In genomic region chr21:21003701-21004100, GRCh38 we compare ENCODE assay signal across 1 cellular context.
A peak's percentile ranks its signal among the peaks of the same experiment; 100 is the strongest.
TF ChIP-seq lines count a peak whose summit lies in the region.

No MANE protein-coding gene starts in this region.

TF ChIP-seq in K562, 482 proteins besides CTCF, POLR2A, EP300 and RAD21 (continued from another document):
- TF ChIP-seq SMC3 (conservative IDR thresholded peaks at IDR 0.05; ENCODE audit: insufficient read depth, low read depth, low read length) (peak; percentile 57), PHF20 (IDR thresholded peaks at IDR 0.05; ENCODE audit: partially characterized antibody) (peak; percentile 22), CEBPB (tag; IDR thresholded peaks at IDR 0.05) (peak; percentile 92), CEBPG (CRISPR knock-in tag; IDR thresholded peaks at IDR 0.05) (peak; percentile 74), CEBPG (tag; conservative IDR thresholded peaks at IDR 0.05 in 1 of 2, IDR thresholded peaks at IDR 0.05 in 1 of 2) (peak; percentile 75 to 84), KHSRP (IDR thresholded peaks at IDR 0.05) (no peak), JUND (IDR thresholded peaks at IDR 0.05; ENCODE audit: borderline replicate concordance, low read depth, low read length) (peak; percentile 48; the same call in 1 of the 2 replicates), JUND (tag; IDR thresholded peaks at IDR 0.05; ENCODE audit: borderline replicate concordance, low read depth, low read length) (no peak), ATF3 (IDR thresholded peaks at IDR 0.05) (peak; percentile 92), ATF3 (CRISPR knock-in tag; conservative IDR thresholded peaks at IDR 0.05) (no peak; the same call in 1 of the 2 replicates), ARID3A (IDR thresholded peaks at IDR 0.05; ENCODE audit: borderline replicate concordance, low read depth, low read length) (peak; percentile 29; the same call in 1 of the 2 replicates), THRB (CRISPR knock-in tag; conservative IDR thresholded peaks at IDR 0.05) (no peak), CREM (IDR thresholded peaks at IDR 0.05; ENCODE audit: low read depth) (0 out of 2 replicates have a peak, but pooled peaks have one; percentile 6), PURB (CRISPR knock-in tag; IDR thresholded peaks at IDR 0.05; ENCODE audit: low read depth) (no peak), DEAF1 (CRISPR knock-in tag; IDR thresholded peaks at IDR 0.05) (peak; percentile 62), CC2D1A (IDR thresholded peaks at IDR 0.05) (peak; percentile 73; the same call in 1 of the 2 replicates), ILF3 (IDR thresholded peaks at IDR 0.05; ENCODE audit: borderline replicate concordance) (no peak), ARNT (IDR thresholded peaks at IDR 0.05) (peak in 1 of 2 experiments; percentile 44; a peak in 1 of 4 replicates), CBX3 (IDR thresholded peaks at IDR 0.05; ENCODE audit: borderline replicate concordance in 1 of 2, low read length in 2 of 2) (peak in 1 of 2 experiments; percentile 74; a peak in 1 of 3 replicates), SETDB1 (IDR thresholded peaks at IDR 0.05; ENCODE audit: low read length) (no peak), CBX1 (IDR thresholded peaks at IDR 0.05; ENCODE audit: low read depth) (peak; percentile 89; the same call in 1 of the 2 replicates), FOS (IDR thresholded peaks at IDR 0.05; ENCODE audit: extremely low read depth, insufficient read length) (no peak)
